In the genomic region with DNA sequence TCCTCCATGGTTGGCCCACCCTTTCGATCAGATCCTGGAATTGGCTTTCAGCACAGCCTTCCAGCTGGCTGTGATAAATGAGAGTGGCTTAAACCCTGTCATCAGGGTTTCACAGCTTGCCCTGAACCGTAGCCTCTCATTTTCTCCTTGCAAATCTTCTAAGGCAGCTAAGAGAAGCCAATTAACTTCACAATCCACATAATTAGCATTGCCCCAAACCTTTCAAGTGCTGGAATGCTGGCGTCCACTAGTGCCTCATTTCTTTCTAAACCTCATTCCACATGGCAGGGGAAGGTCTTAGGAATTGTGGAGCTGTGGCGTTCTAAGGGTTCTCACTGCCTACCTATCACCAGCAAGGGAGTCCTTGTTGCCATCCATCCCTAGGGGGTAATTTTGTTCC, we compare ENCODE assay signal across 1 cellular context.
TF ChIP-seq lines count a peak whose summit lies in the region.

No MANE protein-coding gene starts in this region.

TF ChIP-seq in K562, 482 proteins besides CTCF, POLR2A, EP300 and RAD21:
- no peak for TF ChIP-seq ZNF274 (IDR thresholded peaks at IDR 0.05; ENCODE audit: borderline replicate concordance, low read depth, low read length)
- TF ChIP-seq, protein P1, sequence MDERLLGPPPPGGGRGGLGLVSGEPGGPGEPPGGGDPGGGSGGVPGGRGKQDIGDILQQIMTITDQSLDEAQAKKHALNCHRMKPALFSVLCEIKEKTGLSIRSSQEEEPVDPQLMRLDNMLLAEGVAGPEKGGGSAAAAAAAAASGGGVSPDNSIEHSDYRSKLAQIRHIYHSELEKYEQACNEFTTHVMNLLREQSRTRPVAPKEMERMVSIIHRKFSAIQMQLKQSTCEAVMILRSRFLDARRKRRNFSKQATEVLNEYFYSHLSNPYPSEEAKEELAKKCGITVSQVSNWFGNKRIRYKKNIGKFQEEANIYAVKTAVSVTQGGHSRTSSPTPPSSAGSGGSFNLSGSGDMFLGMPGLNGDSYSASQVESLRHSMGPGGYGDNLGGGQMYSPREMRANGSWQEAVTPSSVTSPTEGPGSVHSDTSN (CRISPR knock-in tag; IDR thresholded peaks at IDR 0.05; ENCODE audit: low read depth) = no peak
- TF ChIP-seq, protein P1 (tag; conservative IDR thresholded peaks at IDR 0.05; ENCODE audit: low read depth) = 0 out of 2 replicates have a peak, but pooled peaks have one; percentile 34
- no peak for TF ChIP-seq CREB1 (IDR thresholded peaks at IDR 0.05)
- no peak for TF ChIP-seq CREB1 (CRISPR knock-in tag; IDR thresholded peaks at IDR 0.05)
- TF ChIP-seq, protein P2, sequence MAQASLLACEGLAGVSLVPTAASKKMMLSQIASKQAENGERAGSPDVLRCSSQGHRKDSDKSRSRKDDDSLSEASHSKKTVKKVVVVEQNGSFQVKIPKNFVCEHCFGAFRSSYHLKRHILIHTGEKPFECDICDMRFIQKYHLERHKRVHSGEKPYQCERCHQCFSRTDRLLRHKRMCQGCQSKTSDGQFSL (CRISPR knock-in tag; IDR thresholded peaks at IDR 0.05) = no peak
- TF ChIP-seq, protein P2 (tag; IDR thresholded peaks at IDR 0.05) = no peak
- TF ChIP-seq SIN3A (IDR thresholded peaks at IDR 0.05; ENCODE audit: borderline replicate concordance in 2 of 2, control insufficient read depth in 1 of 2, low read depth in 2 of 2, low read length in 2 of 2) = no peak
- TF ChIP-seq MTA2 (IDR thresholded peaks at IDR 0.05; ENCODE audit: low read depth) = no peak
- no peak for TF ChIP-seq NONO (IDR thresholded peaks at IDR 0.05; ENCODE audit: low read depth in 2 of 2, low read length in 1 of 2)
- TF ChIP-seq GABPB1 (CRISPR knock-in tag; IDR thresholded peaks at IDR 0.05) = no peak
